18 cellular contexts compared by ENCODE assay signal in the genomic region with DNA sequence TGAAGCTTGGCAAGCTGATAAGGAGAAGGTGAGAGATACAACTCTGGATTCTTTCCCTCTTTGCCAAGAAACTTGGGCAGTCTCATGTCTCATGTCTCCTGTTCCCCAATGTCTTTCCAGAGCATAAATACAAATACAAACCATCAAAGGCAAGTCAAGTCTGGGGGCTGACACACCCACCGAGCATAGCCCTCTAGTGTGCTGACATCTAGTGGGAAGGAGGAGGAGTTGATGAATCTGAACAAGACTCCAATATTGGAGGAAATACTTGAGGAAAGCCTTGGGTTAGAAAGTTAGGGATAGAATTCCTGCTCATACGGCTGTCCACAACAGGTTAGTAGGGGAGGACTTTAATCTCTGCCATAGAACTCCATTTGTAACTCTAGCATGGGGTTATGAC. TPM values are rescaled to one million over a fixed set of nuclear protein-coding genes. Genes with fewer than 3 reads are reported as not detected.
DNase-seq lines count a peak whose midpoint lies in the region; ATAC-seq and TF ChIP-seq lines count a peak whose summit lies in the region.
"Had no signal": no experiment of that assay in that cellular context is flagged by ENCODE, and none has a peak within 500 bp of the region (broad histone marks: within the 10 kb centered on the region; RNA-seq: fewer than 3 reads in every experiment).

No MANE protein-coding gene starts in this region.

- no peak overlapping the region for H3K27ac Mint-ChIP-seq in activated naive CD4-positive, alpha-beta T cell treated with anti-CD3 and anti-CD28 coated beads, Interleukin-2, amount 10 ng/mL, durations not matched to agents 7 days and 5 days
- no peak overlapping the region for H3K27ac Mint-ChIP-seq in chondrocyte (ENCODE audit: unreplicated experiment)
- H3K27ac Mint-ChIP-seq: activated B cell treated with CpG ODN at 0.5 μM for 24 hours; activated T-helper 1 cell treated with anti-CD3 and anti-CD28 coated beads, Interleukin-12 subunit alpha, Interleukin-12 subunit beta, Interleukin-2, Interleukin-4 antibody, amounts not matched to agents 30 ng/mL and 10 ng/mL and 1 ng/mL, durations not matched to agents 14 hours and 24 hours and 36 hours; effector memory CD8-positive, alpha-beta T cell had no signal

- peaks cover 0 to 7% of the 10 kb centered on the region in 2 donors for H3K36me3 ChIP-seq in gastrocnemius medialis

- peaks cover 9% of the 10 kb centered on the region for H3K36me3 Mint-ChIP-seq in activated naive CD4-positive, alpha-beta T cell treated with anti-CD3 and anti-CD28 coated beads, Interleukin-2, amount 10 ng/mL, durations not matched to agents 7 days and 5 days
- H3K36me3 Mint-ChIP-seq in chondrocyte (ENCODE audit: low read depth): peaks cover 16% of the 10 kb centered on the region

- H3K9me3 ChIP-seq in gastrocnemius medialis: no peaks in the 10 kb centered on the region

- peaks cover 2% of the 10 kb centered on the region for H3K4me1 Mint-ChIP-seq in activated naive CD4-positive, alpha-beta T cell treated with anti-CD3 and anti-CD28 coated beads, Interleukin-2, amount 10 ng/mL, durations not matched to agents 7 days and 5 days
- H3K4me1 Mint-ChIP-seq in chondrocyte (ENCODE audit: low read depth): peaks cover 4% of the 10 kb centered on the region
- H3K4me1 Mint-ChIP-seq: activated B cell treated with CpG ODN at 0.5 μM for 24 hours had no signal

- in situ Hi-C loops in gastrocnemius medialis (cut with MboI; ENCODE audit: low sequenced_read_pairs in 4 of 4): loop anchor here in 2 of 4 donors (10.0 to 25.0 kb wide), 2 partner anchors 194 to 413 kb away; no protein-coding TSS in a partner anchor

- no peak overlapping the region for H3K27ac ChIP-seq in gastrocnemius medialis

- TF ChIP-seq POLR2A in gastrocnemius medialis (IDR thresholded peaks at IDR 0.05): no peak

- H3K4me3 ChIP-seq in Jurkat, Clone E6-1 (ENCODE audit: low read length): no peak overlapping the region
- H3K4me3 ChIP-seq in retinal pigment epithelial cell (ENCODE audit: low read length) (no peak overlapping the region), gastrocnemius medialis (no peak overlapping the region)

- CTCF ChIA-PET in activated naive CD4-positive, alpha-beta T cell treated with anti-CD3 and anti-CD28 coated beads, Interleukin-2, amount 10 ng/mL, durations not matched to agents 7 days and 5 days (lab: Charles Lee): interaction anchor here (1.1 to 7.2 kb wide), 4 partner anchors 13 to 155 kb away, joined by 3 to 41 read pairs (median 4); no protein-coding TSS in a partner anchor

- intact Hi-C loops in gastrocnemius medialis (cut with DNase I; ENCODE audit: low total_unique reads): no loop called here

- no peaks in the 10 kb centered on the region for H3K27me3 ChIP-seq in gastrocnemius medialis

- no peaks in the 10 kb centered on the region for H3K9me3 Mint-ChIP-seq in activated naive CD4-positive, alpha-beta T cell treated with anti-CD3 and anti-CD28 coated beads, Interleukin-2, amount 10 ng/mL, durations not matched to agents 7 days and 5 days
- no peaks in the 10 kb centered on the region for H3K9me3 Mint-ChIP-seq in chondrocyte (ENCODE audit: low read depth)
- H3K9me3 Mint-ChIP-seq: activated B cell treated with CpG ODN at 0.5 μM for 24 hours; activated T-helper 1 cell treated with anti-CD3 and anti-CD28 coated beads, Interleukin-12 subunit alpha, Interleukin-12 subunit beta, Interleukin-2, Interleukin-4 antibody, amounts not matched to agents 30 ng/mL and 10 ng/mL and 1 ng/mL, durations not matched to agents 14 hours and 24 hours and 36 hours; effector memory CD8-positive, alpha-beta T cell had no signal

- H3K4me1 ChIP-seq in gastrocnemius medialis: peaks cover 0 to 4% of the 10 kb centered on the region in 2 donors

- H3K4me3 Mint-ChIP-seq in activated naive CD4-positive, alpha-beta T cell treated with anti-CD3 and anti-CD28 coated beads, Interleukin-2, amount 10 ng/mL, durations not matched to agents 7 days and 5 days: no peak overlapping the region
- no peak overlapping the region for H3K4me3 Mint-ChIP-seq in chondrocyte (ENCODE audit: unreplicated experiment)
- H3K4me3 Mint-ChIP-seq: activated B cell treated with CpG ODN at 0.5 μM for 24 hours; activated T-helper 1 cell treated with anti-CD3 and anti-CD28 coated beads, Interleukin-12 subunit alpha, Interleukin-12 subunit beta, Interleukin-2, Interleukin-4 antibody, amounts not matched to agents 30 ng/mL and 10 ng/mL and 1 ng/mL, durations not matched to agents 14 hours and 24 hours and 36 hours; effector memory CD8-positive, alpha-beta T cell had no signal

- H3K27me3 Mint-ChIP-seq in activated naive CD4-positive, alpha-beta T cell treated with anti-CD3 and anti-CD28 coated beads, Interleukin-2, amount 10 ng/mL, durations not matched to agents 7 days and 5 days: no peaks in the 10 kb centered on the region
- no peaks in the 10 kb centered on the region for H3K27me3 Mint-ChIP-seq in chondrocyte (ENCODE audit: low read depth)
- H3K27me3 Mint-ChIP-seq: activated B cell treated with CpG ODN at 0.5 μM for 24 hours; effector memory CD8-positive, alpha-beta T cell had no signal

- peak; percentile 28 for DNase-seq in activated naive CD4-positive, alpha-beta T cell treated with anti-CD3 and anti-CD28 coated beads, Interleukin-2, amount 10 ng/mL, durations not matched to agents 7 days and 5 days
- no peak for DNase-seq in activated naive CD4-positive, alpha-beta T cell (lab: John Stamatoyannopoulos, UW)
- DNase-seq in Jurkat, Clone E6-1 (ENCODE audit: low read depth, low spot score): peak; percentile 8
- DNase-seq in chondrocyte (ENCODE audit: low spot score) (no peak), retinal pigment epithelial cell (ENCODE audit: low read depth) (no peak), NCI-H146 (lab: John Stamatoyannopoulos, UW) (no peak), glomerular visceral epithelial cell (ENCODE audit: extremely low spot score) (no peak), gastrocnemius medialis (no peak)
- DNase-seq: activated B cell treated with CpG ODN at 0.5 μM for 24 hours; effector memory CD8-positive, alpha-beta T cell; hippocampal formation; NCI-H1092; NCI-H526; nucleus accumbens; Right ventricle myocardium superior had no signal

- TF ChIP-seq CTCF in chondrocyte (IDR thresholded peaks at IDR 0.05) (peak; percentile 36), retinal pigment epithelial cell (conservative IDR thresholded peaks at IDR 0.05; ENCODE audit: low read depth, low read length) (peak; percentile 30), gastrocnemius medialis (IDR thresholded peaks at IDR 0.05 in 4 of 5, conservative IDR thresholded peaks at IDR 0.05 in 1 of 5) (no peak)

- no peak for ATAC-seq in gastrocnemius medialis
- ATAC-seq: effector memory CD8-positive, alpha-beta T cell had no signal

RNA-seq across cellular contexts. Expression of a gene that starts 8.6 kb away (rescaled TPM):
- polyA plus RNA-seq in Jurkat, Clone E6-1 (2012; ENCODE audit: insufficient read depth, insufficient read length): 0.36 TPM
- total RNA-seq in chondrocyte (not detected in 3 replicates), gastrocnemius medialis (not detected)
- total RNA-seq: activated B cell treated with CpG ODN at 0.5 μM for 24 hours; activated T-helper 1 cell treated with anti-CD3 and anti-CD28 coated beads, Interleukin-12 subunit alpha, Interleukin-12 subunit beta, Interleukin-2, Interleukin-4 antibody, amounts not matched to agents 30 ng/mL and 10 ng/mL and 1 ng/mL, durations not matched to agents 14 hours and 24 hours and 36 hours; lung microvascular endothelial cell; Right ventricle myocardium superior had no signal
- polyA plus RNA-seq: BJ had no signal

Comparison
In these comparisons a context has a peak if more than half of its experiments do, and no peak if none do; other contexts are left out.
1. DNase-seq: peak in activated naive CD4-positive, alpha-beta T cell treated with anti-CD3 and anti-CD28 coated beads, Interleukin-2, amount 10 ng/mL, durations not matched to agents 7 days and 5 days (single experiment) and Jurkat, Clone E6-1 (single experiment); none in activated naive CD4-positive, alpha-beta T cell (0 of 4), chondrocyte (single experiment), retinal pigment epithelial cell (single experiment), NCI-H146 (single experiment), glomerular visceral epithelial cell (single experiment) and gastrocnemius medialis (0 of 2).
2. CTCF ChIP-seq: peak in chondrocyte (single experiment) and retinal pigment epithelial cell (single experiment); none in gastrocnemius medialis (0 of 5).